Comparison of ENCODE assay signal across 2 cellular contexts in the genomic region with DNA sequence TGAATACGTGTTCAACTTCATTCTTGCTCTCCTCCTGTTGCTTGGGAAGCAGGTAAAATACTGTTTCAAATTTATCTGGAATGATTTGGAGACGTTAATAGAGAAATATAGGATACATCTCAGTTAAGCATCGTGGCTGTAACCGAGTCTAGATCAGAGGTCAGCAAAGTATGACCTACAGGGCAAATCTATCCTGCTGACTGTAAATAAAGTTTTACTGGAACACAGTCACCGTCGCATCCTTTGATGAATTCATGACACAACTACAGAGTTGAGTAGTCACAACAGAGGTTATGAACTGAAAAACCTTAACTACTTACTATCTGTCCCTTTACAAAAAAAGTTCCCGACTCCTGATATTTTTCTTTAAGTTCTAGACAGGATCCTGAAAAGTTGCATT.
TF ChIP-seq lines count a peak whose summit lies in the region.

No MANE protein-coding gene starts in this region.

TF ChIP-seq in WTC11, 78 proteins besides CTCF, POLR2A, EP300 and RAD21 (continued from another document):
- TF ChIP-seq, protein P1, sequence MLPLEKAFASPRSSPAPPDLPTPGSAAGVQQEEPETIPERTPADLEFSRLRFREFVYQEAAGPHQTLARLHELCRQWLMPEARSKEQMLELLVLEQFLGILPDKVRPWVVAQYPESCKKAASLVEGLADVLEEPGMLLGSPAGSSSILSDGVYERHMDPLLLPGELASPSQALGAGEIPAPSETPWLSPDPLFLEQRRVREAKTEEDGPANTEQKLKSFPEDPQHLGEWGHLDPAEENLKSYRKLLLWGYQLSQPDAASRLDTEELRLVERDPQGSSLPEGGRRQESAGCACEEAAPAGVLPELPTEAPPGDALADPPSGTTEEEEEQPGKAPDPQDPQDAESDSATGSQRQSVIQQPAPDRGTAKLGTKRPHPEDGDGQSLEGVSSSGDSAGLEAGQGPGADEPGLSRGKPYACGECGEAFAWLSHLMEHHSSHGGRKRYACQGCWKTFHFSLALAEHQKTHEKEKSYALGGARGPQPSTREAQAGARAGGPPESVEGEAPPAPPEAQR (CRISPR knock-in tag; IDR thresholded peaks at IDR 0.05) = no peak
- TF ChIP-seq, protein P2, sequence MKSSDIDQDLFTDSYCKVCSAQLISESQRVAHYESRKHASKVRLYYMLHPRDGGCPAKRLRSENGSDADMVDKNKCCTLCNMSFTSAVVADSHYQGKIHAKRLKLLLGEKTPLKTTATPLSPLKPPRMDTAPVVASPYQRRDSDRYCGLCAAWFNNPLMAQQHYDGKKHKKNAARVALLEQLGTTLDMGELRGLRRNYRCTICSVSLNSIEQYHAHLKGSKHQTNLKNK (CRISPR knock-in tag; IDR thresholded peaks at IDR 0.05) = no peak
- no peak for TF ChIP-seq ESRRA (CRISPR knock-in tag; IDR thresholded peaks at IDR 0.05; ENCODE audit: borderline replicate concordance)
- no peak for TF ChIP-seq GTF2I (CRISPR knock-in tag; conservative IDR thresholded peaks at IDR 0.05)
- TF ChIP-seq ZNF121 (CRISPR knock-in tag; IDR thresholded peaks at IDR 0.05) = no peak
- TF ChIP-seq, protein P3, sequence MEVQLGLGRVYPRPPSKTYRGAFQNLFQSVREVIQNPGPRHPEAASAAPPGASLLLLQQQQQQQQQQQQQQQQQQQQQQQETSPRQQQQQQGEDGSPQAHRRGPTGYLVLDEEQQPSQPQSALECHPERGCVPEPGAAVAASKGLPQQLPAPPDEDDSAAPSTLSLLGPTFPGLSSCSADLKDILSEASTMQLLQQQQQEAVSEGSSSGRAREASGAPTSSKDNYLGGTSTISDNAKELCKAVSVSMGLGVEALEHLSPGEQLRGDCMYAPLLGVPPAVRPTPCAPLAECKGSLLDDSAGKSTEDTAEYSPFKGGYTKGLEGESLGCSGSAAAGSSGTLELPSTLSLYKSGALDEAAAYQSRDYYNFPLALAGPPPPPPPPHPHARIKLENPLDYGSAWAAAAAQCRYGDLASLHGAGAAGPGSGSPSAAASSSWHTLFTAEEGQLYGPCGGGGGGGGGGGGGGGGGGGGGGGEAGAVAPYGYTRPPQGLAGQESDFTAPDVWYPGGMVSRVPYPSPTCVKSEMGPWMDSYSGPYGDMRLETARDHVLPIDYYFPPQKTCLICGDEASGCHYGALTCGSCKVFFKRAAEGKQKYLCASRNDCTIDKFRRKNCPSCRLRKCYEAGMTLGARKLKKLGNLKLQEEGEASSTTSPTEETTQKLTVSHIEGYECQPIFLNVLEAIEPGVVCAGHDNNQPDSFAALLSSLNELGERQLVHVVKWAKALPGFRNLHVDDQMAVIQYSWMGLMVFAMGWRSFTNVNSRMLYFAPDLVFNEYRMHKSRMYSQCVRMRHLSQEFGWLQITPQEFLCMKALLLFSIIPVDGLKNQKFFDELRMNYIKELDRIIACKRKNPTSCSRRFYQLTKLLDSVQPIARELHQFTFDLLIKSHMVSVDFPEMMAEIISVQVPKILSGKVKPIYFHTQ (CRISPR knock-in tag; IDR thresholded peaks at IDR 0.05) = no peak
- no peak for TF ChIP-seq FOXJ3 (CRISPR knock-in tag; IDR thresholded peaks at IDR 0.05; ENCODE audit: borderline replicate concordance)
- no peak for TF ChIP-seq ZNF396 (CRISPR knock-in tag; IDR thresholded peaks at IDR 0.05; ENCODE audit: borderline replicate concordance)
- TF ChIP-seq OVOL2 (CRISPR knock-in tag; IDR thresholded peaks at IDR 0.05; ENCODE audit: borderline replicate concordance) = no peak
- no peak for TF ChIP-seq GABPB1 (CRISPR knock-in tag; IDR thresholded peaks at IDR 0.05)

TF ChIP-seq in liver, 16 proteins besides CTCF, POLR2A, EP300 and RAD21 (continued from another document):
- TF ChIP-seq, protein P4, sequence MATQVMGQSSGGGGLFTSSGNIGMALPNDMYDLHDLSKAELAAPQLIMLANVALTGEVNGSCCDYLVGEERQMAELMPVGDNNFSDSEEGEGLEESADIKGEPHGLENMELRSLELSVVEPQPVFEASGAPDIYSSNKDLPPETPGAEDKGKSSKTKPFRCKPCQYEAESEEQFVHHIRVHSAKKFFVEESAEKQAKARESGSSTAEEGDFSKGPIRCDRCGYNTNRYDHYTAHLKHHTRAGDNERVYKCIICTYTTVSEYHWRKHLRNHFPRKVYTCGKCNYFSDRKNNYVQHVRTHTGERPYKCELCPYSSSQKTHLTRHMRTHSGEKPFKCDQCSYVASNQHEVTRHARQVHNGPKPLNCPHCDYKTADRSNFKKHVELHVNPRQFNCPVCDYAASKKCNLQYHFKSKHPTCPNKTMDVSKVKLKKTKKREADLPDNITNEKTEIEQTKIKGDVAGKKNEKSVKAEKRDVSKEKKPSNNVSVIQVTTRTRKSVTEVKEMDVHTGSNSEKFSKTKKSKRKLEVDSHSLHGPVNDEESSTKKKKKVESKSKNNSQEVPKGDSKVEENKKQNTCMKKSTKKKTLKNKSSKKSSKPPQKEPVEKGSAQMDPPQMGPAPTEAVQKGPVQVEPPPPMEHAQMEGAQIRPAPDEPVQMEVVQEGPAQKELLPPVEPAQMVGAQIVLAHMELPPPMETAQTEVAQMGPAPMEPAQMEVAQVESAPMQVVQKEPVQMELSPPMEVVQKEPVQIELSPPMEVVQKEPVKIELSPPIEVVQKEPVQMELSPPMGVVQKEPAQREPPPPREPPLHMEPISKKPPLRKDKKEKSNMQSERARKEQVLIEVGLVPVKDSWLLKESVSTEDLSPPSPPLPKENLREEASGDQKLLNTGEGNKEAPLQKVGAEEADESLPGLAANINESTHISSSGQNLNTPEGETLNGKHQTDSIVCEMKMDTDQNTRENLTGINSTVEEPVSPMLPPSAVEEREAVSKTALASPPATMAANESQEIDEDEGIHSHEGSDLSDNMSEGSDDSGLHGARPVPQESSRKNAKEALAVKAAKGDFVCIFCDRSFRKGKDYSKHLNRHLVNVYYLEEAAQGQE (IDR thresholded peaks at IDR 0.05) = no peak
- TF ChIP-seq FOXA2 (IDR thresholded peaks at IDR 0.05) (peak; percentile 69), NR2F2 (IDR thresholded peaks at IDR 0.05) (peak; percentile 78), GABPA (IDR thresholded peaks at IDR 0.05 in 1 of 2, conservative IDR thresholded peaks at IDR 0.05 in 1 of 2) (no peak), TAF1 (conservative IDR thresholded peaks at IDR 0.05) (no peak), HNF4G (IDR thresholded peaks at IDR 0.05) (no peak), EGR1 (IDR thresholded peaks at IDR 0.05; ENCODE audit: low read depth in 2 of 2) (no peak), YY1 (IDR thresholded peaks at IDR 0.05) (peak; percentile 24), RXRA (IDR thresholded peaks at IDR 0.05) (peak; percentile 91 to 96), JUND (IDR thresholded peaks at IDR 0.05) (peak in 1 of 2 donors; percentile 58)
- TF ChIP-seq, protein P5, sequence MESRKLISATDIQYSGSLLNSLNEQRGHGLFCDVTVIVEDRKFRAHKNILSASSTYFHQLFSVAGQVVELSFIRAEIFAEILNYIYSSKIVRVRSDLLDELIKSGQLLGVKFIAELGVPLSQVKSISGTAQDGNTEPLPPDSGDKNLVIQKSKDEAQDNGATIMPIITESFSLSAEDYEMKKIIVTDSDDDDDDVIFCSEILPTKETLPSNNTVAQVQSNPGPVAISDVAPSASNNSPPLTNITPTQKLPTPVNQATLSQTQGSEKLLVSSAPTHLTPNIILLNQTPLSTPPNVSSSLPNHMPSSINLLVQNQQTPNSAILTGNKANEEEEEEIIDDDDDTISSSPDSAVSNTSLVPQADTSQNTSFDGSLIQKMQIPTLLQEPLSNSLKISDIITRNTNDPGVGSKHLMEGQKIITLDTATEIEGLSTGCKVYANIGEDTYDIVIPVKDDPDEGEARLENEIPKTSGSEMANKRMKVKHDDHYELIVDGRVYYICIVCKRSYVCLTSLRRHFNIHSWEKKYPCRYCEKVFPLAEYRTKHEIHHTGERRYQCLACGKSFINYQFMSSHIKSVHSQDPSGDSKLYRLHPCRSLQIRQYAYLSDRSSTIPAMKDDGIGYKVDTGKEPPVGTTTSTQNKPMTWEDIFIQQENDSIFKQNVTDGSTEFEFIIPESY (IDR thresholded peaks at IDR 0.05) = peak; percentile 70
- TF ChIP-seq, protein P6, sequence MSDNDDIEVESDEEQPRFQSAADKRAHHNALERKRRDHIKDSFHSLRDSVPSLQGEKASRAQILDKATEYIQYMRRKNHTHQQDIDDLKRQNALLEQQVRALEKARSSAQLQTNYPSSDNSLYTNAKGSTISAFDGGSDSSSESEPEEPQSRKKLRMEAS (IDR thresholded peaks at IDR 0.05) = peak; percentile 44
